9 cellular contexts compared by ENCODE assay signal in genomic region chr17:50130778-50131317, GRCh38. TPM values are rescaled to one million over a fixed set of nuclear protein-coding genes. Genes with fewer than 3 reads are reported as not detected.
DNase-seq lines count a peak whose midpoint lies in the region; ATAC-seq and TF ChIP-seq lines count a peak whose summit lies in the region.
"Had no signal": no experiment of that assay in that cellular context is flagged by ENCODE, and none has a peak within 500 bp of the region (broad histone marks: within the 10 kb centered on the region; RNA-seq: fewer than 3 reads in every experiment).

No MANE protein-coding gene starts in this region.

- TF ChIP-seq CTCF in CD14-positive monocyte (IDR thresholded peaks at IDR 0.05) (no peak), GM20000 (IDR thresholded peaks at IDR 0.05; ENCODE audit: extremely low read depth, missing control alignments) (no peak), esophagus squamous epithelium (IDR thresholded peaks at IDR 0.05) (no peak)

- H3K4me3 ChIP-seq in esophagus squamous epithelium = no peak overlapping the region

- H3K27me3 Mint-ChIP-seq in CD14-positive monocyte (ENCODE audit: low read depth in 3 of 3) = peaks cover 54 to 65% (median 61%) of the 10 kb centered on the region in 3 donors
- H3K27me3 Mint-ChIP-seq in activated T-cell treated with anti-CD3 and anti-CD28 coated beads, Interleukin-2, amount 50 U/mL, for 24 hours = peaks cover 26% of the 10 kb centered on the region

- H3K4me1 ChIP-seq in esophagus squamous epithelium = peaks cover 11 to 60% (median 12%) of the 10 kb centered on the region in 3 donors

- H3K36me3 ChIP-seq in esophagus squamous epithelium = peaks cover 12 to 19% (median 14%) of the 10 kb centered on the region in 3 donors

- H3K27ac Mint-ChIP-seq in CD14-positive monocyte = peak overlapping the region in 3 of 7 donors; percentile 68 to 85 (median 75)
- H3K27ac Mint-ChIP-seq in activated T-cell treated with anti-CD3 and anti-CD28 coated beads, Interleukin-2, amount 50 U/mL, for 24 hours = peak overlapping the region; percentile 40

- no peak for TF ChIP-seq POLR2A in esophagus squamous epithelium (IDR thresholded peaks at IDR 0.05)

- H3K36me3 Mint-ChIP-seq in CD14-positive monocyte = peaks cover 31 to 41% of the 10 kb centered on the region in 2 donors
- H3K36me3 Mint-ChIP-seq in activated T-cell treated with anti-CD3 and anti-CD28 coated beads, Interleukin-2, amount 50 U/mL, for 24 hours (ENCODE audit: low read depth) = peaks cover 32% of the 10 kb centered on the region

- H3K4me3 Mint-ChIP-seq in CD14-positive monocyte = peak overlapping the region; percentile 45 to 80
- H3K4me3 Mint-ChIP-seq in activated T-cell treated with anti-CD3 and anti-CD28 coated beads, Interleukin-2, amount 50 U/mL, for 24 hours = peak overlapping the region; percentile 61

- WGBS in esophagus squamous epithelium, 2 donors = 43 to 55% methylated on average over 8 to 10 of the region's 10 CpGs

- DNase-seq in CD14-positive monocyte (ENCODE audit: low spot score) = no peak
- peak; percentile 53 for DNase-seq in GM20000 (ENCODE audit: low spot score)
- peak; percentile 39 for DNase-seq in activated T-cell treated with anti-CD3 and anti-CD28 coated beads, Interleukin-2, amount 50 U/mL, for 24 hours
- DNase-seq in left lobe of liver (ENCODE audit: low spot score) = peak; percentile 43
- DNase-seq in esophagus squamous epithelium (lab: John Stamatoyannopoulos, UW) = no peak
- DNase-seq in LoVo (ENCODE audit: low spot score) = no peak
- no peak for DNase-seq in AG08396 (ENCODE audit: low spot score)

- peaks cover 2 to 26% (median 18%) of the 10 kb centered on the region in 7 donors for H3K9me3 Mint-ChIP-seq in CD14-positive monocyte
- H3K9me3 Mint-ChIP-seq in activated T-cell treated with anti-CD3 and anti-CD28 coated beads, Interleukin-2, amount 50 U/mL, for 24 hours = no peaks in the 10 kb centered on the region

- intact Hi-C loops in CD14-positive monocyte (cut with micrococcal nuclease) = no loop called here
- intact Hi-C loops in esophagus squamous epithelium (cut with DNase I) = no loop called here

- no peak overlapping the region for H3K27ac ChIP-seq in esophagus squamous epithelium

- H3K9me3 ChIP-seq in esophagus squamous epithelium = no peaks in the 10 kb centered on the region

- peaks cover 5 to 41% (median 9%) of the 10 kb centered on the region in 4 donors for H3K27me3 ChIP-seq in esophagus squamous epithelium

- H3K4me1 Mint-ChIP-seq in CD14-positive monocyte = peaks cover 35% of the 10 kb centered on the region
- peaks cover 22% of the 10 kb centered on the region for H3K4me1 Mint-ChIP-seq in activated T-cell treated with anti-CD3 and anti-CD28 coated beads, Interleukin-2, amount 50 U/mL, for 24 hours (ENCODE audit: low read depth)

- ATAC-seq in left lobe of liver (peak; percentile 8), HG03135 (IDR thresholded peaks at IDR 0.05; ENCODE audit: unreplicated experiment) (no peak)

RNA-seq across cellular contexts. Expression of gene SAMD14, which starts 0.9 kb away (rescaled TPM):
- not detected for polyA plus RNA-seq in CD14-positive monocyte
- 1.9 TPM for total RNA-seq in left lobe of liver
- under 1 TPM in 1 of 4 donors, not detected in 3; 0.57 TPM for total RNA-seq in esophagus squamous epithelium

RNA-seq across cellular contexts. Expression of gene PPP1R9B, which starts 19.6 kb away (rescaled TPM):
- 1 to 10 TPM in 1 of 2 donors, under 1 TPM in 1; 0.61 to 1.3 TPM for polyA plus RNA-seq in CD14-positive monocyte
- total RNA-seq in left lobe of liver = 18.1 TPM
- total RNA-seq in esophagus squamous epithelium = 10 to 100 TPM; 24.9 to 35.9 (median 28.2) TPM

RNA-seq across cellular contexts. Expression of gene SGCA, which starts 35.0 kb away (rescaled TPM):
- under 1 TPM; 0.53 to 0.89 TPM for polyA plus RNA-seq in CD14-positive monocyte
- 1.0 TPM for total RNA-seq in left lobe of liver
- total RNA-seq in esophagus squamous epithelium = 10 to 100 TPM in 1 of 4 donors, 1 to 10 TPM in 3; 1.9 to 15.1 (median 6.9) TPM
- total RNA-seq: lung microvascular endothelial cell had no signal

RNA-seq across cellular contexts. Expression of gene PDK2, which starts 35.7 kb away (rescaled TPM):
- polyA plus RNA-seq in CD14-positive monocyte = 10 to 100 TPM; 15.9 to 23.4 TPM
- 52.0 TPM for total RNA-seq in left lobe of liver
- 10 to 100 TPM in 3 of 4 donors, 1 to 10 TPM in 1; 5.2 to 20.2 (median 12.8) TPM for total RNA-seq in esophagus squamous epithelium

Comparison
In these comparisons a context has a peak if more than half of its experiments do, and no peak if none do; other contexts are left out.
1. DNase-seq: peak in GM20000 (single experiment), activated T-cell treated with anti-CD3 and anti-CD28 coated beads, Interleukin-2, amount 50 U/mL, for 24 hours (single experiment) and left lobe of liver (single experiment); none in CD14-positive monocyte (single experiment), esophagus squamous epithelium (single experiment), LoVo (single experiment) and AG08396 (single experiment).